Comparison of ENCODE assay signal across 1 cellular context in the genomic region with DNA sequence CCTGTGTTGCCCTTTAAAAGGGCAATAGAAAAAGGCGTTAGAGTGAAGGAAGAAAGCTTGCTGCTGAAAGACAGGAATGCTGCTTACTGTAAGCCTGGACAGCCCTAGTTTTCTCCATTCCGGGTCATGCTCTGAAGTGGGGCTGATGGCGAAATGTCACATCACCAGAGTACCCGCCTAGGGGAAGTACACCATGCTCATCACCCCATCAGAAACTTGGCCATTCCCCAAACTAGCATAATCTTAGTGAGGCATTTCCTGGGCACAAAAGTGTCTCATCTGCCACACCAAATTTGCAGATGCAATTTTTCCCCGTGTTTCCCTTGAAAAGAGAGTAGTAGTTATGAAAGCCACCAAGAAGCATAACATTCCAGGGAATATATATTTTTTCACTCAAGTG.
TF ChIP-seq lines count a peak whose summit lies in the region.

No MANE protein-coding gene starts in this region.

TF ChIP-seq in HepG2, 621 proteins besides CTCF, POLR2A, EP300 and RAD21:
- TF ChIP-seq, protein P1, sequence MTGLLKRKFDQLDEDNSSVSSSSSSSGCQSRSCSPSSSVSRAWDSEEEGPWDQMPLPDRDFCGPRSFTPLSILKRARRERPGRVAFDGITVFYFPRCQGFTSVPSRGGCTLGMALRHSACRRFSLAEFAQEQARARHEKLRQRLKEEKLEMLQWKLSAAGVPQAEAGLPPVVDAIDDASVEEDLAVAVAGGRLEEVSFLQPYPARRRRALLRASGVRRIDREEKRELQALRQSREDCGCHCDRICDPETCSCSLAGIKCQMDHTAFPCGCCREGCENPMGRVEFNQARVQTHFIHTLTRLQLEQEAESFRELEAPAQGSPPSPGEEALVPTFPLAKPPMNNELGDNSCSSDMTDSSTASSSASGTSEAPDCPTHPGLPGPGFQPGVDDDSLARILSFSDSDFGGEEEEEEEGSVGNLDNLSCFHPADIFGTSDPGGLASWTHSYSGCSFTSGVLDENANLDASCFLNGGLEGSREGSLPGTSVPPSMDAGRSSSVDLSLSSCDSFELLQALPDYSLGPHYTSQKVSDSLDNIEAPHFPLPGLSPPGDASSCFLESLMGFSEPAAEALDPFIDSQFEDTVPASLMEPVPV (CRISPR knock-in tag; IDR thresholded peaks at IDR 0.05): no peak
- TF ChIP-seq SALL1 (CRISPR knock-in tag; IDR thresholded peaks at IDR 0.05) (no peak), ZNF432 (CRISPR knock-in tag; IDR thresholded peaks at IDR 0.05; ENCODE audit: borderline replicate concordance) (no peak)
